10 cellular contexts compared by ENCODE assay signal in genomic region chr19:35596366-35596999, GRCh38. TPM values are rescaled to one million over a fixed set of nuclear protein-coding genes. Genes with fewer than 3 reads are reported as not detected.
DNase-seq lines count a peak whose midpoint lies in the region; ATAC-seq, FAIRE-seq and TF ChIP-seq lines count a peak whose summit lies in the region.
"Had no signal": no experiment of that assay in that cellular context is flagged by ENCODE, and none has a peak within 500 bp of the region (broad histone marks: within the 10 kb centered on the region; RNA-seq: fewer than 3 reads in every experiment).

No MANE protein-coding gene starts in this region.

- CTCF ChIA-PET in A549 (lab: Yijun Ruan, JAX): interaction anchor here (0.6 to 2.7 kb wide), 7 partner anchors 9 to 86 kb away, joined by 3 to 11 read pairs (median 5); partner anchors contain the start of gene PMIS2

- H3K9me3 ChIP-seq in A549: no peaks in the 10 kb centered on the region
- no peaks in the 10 kb centered on the region for H3K9me3 ChIP-seq in lower lobe of right lung

- FAIRE-seq in A549 (lab: Jason Lieb, UNC): peak; percentile 77

- POLR2A ChIA-PET in A549 (lab: Yijun Ruan, JAX): no interaction called here

- no peak overlapping the region for H3K4me2 ChIP-seq in A549

- H3K4me1 ChIP-seq in A549: no peaks in the 10 kb centered on the region
- no peaks in the 10 kb centered on the region for H3K4me1 ChIP-seq in lower lobe of right lung

- intact Hi-C loops in lower lobe of right lung (cut with DNase I): no loop called here

- H3K27me3 Mint-ChIP-seq in activated naive CD8-positive, alpha-beta T cell treated with anti-CD3 and anti-CD28 coated beads for 36 hours: peaks cover 20% of the 10 kb centered on the region

- TF ChIP-seq EP300 in A549 (IDR thresholded peaks at IDR 0.05): no peak

- H3K36me3 ChIP-seq in lower lobe of right lung: no peaks in the 10 kb centered on the region

- peak; percentile 73 to 82 for DNase-seq in A549 (ENCODE audit: low read depth in 1 of 2, low spot score in 1 of 2)
- DNase-seq in activated naive CD8-positive, alpha-beta T cell treated with anti-CD3 and anti-CD28 coated beads for 36 hours: peak; percentile 54
- DNase-seq in lower lobe of right lung: no peak
- DNase-seq in NCI-H774 (lab: John Stamatoyannopoulos, UW): no peak
- DNase-seq in NCI-H2081 (lab: John Stamatoyannopoulos, UW): no peak

- peaks cover 12% of the 10 kb centered on the region for H3K27me3 ChIP-seq in lower lobe of right lung (ENCODE audit: low read depth)

- H3K9me3 Mint-ChIP-seq in activated naive CD8-positive, alpha-beta T cell treated with anti-CD3 and anti-CD28 coated beads for 36 hours: no peaks in the 10 kb centered on the region

- H3K4me3 ChIP-seq in A549 (no peak overlapping the region), lower lobe of right lung (no peak overlapping the region)

- H3K27ac ChIP-seq in A549 (no peak overlapping the region), lower lobe of right lung (no peak overlapping the region)

- TF ChIP-seq POLR2A in A549 (IDR thresholded peaks at IDR 0.05; ENCODE audit: low read length): no peak

- no peaks in the 10 kb centered on the region for H3K36me3 Mint-ChIP-seq in activated naive CD8-positive, alpha-beta T cell treated with anti-CD3 and anti-CD28 coated beads for 36 hours

- TF ChIP-seq RAD21 in A549 (conservative IDR thresholded peaks at IDR 0.05 in 1 of 2, IDR thresholded peaks at IDR 0.05 in 1 of 2): no peak

- 40% methylated on average over 4 of the region's 4 CpGs for WGBS in A549 (ENCODE audit: missing lambda C conversion rate)

- peaks cover 6% of the 10 kb centered on the region for H3K4me1 Mint-ChIP-seq in activated naive CD8-positive, alpha-beta T cell treated with anti-CD3 and anti-CD28 coated beads for 36 hours

- ATAC-seq in A549 (peak; percentile 77 to 89; a peak in 5 of 6 replicates), GM18498 (IDR thresholded peaks at IDR 0.05; ENCODE audit: unreplicated experiment) (peak; percentile 74), HG03354 (IDR thresholded peaks at IDR 0.05; ENCODE audit: poor library complexity, severe bottlenecking, unreplicated experiment) (peak; percentile 63), lower lobe of right lung (no peak), HG03025 (IDR thresholded peaks at IDR 0.05; ENCODE audit: low FRiP score, unreplicated experiment) (no peak)

- H3K27ac Mint-ChIP-seq in activated naive CD8-positive, alpha-beta T cell treated with anti-CD3 and anti-CD28 coated beads for 36 hours: no peak overlapping the region

- TF ChIP-seq CTCF in A549 (IDR thresholded peaks at IDR 0.05) (no peak), lower lobe of right lung (IDR thresholded peaks at IDR 0.05) (no peak)

- H3K4me3 Mint-ChIP-seq in activated naive CD8-positive, alpha-beta T cell treated with anti-CD3 and anti-CD28 coated beads for 36 hours: no peak overlapping the region

TF ChIP-seq in A549, 52 proteins besides CTCF, POLR2A, EP300 and RAD21 (continues in another document):
- TF ChIP-seq MAZ (IDR thresholded peaks at IDR 0.05; ENCODE audit: borderline replicate concordance, low read depth, low read length) (no peak), KDM1A (IDR thresholded peaks at IDR 0.05; ENCODE audit: low read depth) (no peak), POLR2AphosphoS2 (conservative IDR thresholded peaks at IDR 0.05; ENCODE audit: low read length) (no peak), EHF (CRISPR knock-in tag; IDR thresholded peaks at IDR 0.05) (no peak), BHLHE40 (IDR thresholded peaks at IDR 0.05; ENCODE audit: low read depth, low read length) (no peak), HMGXB4 (CRISPR knock-in tag; IDR thresholded peaks at IDR 0.05; ENCODE audit: borderline replicate concordance) (no peak), ESRRA (IDR thresholded peaks at IDR 0.05; ENCODE audit: borderline replicate concordance, low read length) (no peak), BCL3 (IDR thresholded peaks at IDR 0.05) (no peak), CBX8 (IDR thresholded peaks at IDR 0.05) (no peak), E2F6 (IDR thresholded peaks at IDR 0.05; ENCODE audit: borderline replicate concordance, low read depth) (no peak), MYC (IDR thresholded peaks at IDR 0.05; ENCODE audit: borderline replicate concordance, low read length) (no peak), CHD2 (IDR thresholded peaks at IDR 0.05; ENCODE audit: low read length, partially characterized antibody) (no peak), KDM5A (IDR thresholded peaks at IDR 0.05) (no peak), HDAC2 (IDR thresholded peaks at IDR 0.05) (no peak), FOXS1 (CRISPR knock-in tag; IDR thresholded peaks at IDR 0.05) (no peak), SMC3 (IDR thresholded peaks at IDR 0.05) (no peak), FOSB (CRISPR knock-in tag; IDR thresholded peaks at IDR 0.05) (no peak), GATA3 (IDR thresholded peaks at IDR 0.05; ENCODE audit: borderline replicate concordance) (no peak), RCOR1 (IDR thresholded peaks at IDR 0.05; ENCODE audit: low read depth, low read length) (no peak)

RNA-seq across cellular contexts. Expression of gene PMIS2, which starts 10.5 kb away (rescaled TPM):
- polyA plus RNA-seq in A549 (2011; rRNA removed): not detected in 2 replicates
- not detected in 2 replicates for polyA plus RNA-seq in A549 (2012; cell fraction: cytosol; rRNA removed)
- polyA plus RNA-seq in A549 (2012; cell fraction: nucleus; rRNA removed): not detected in 2 replicates
- polyA plus RNA-seq in A549 (2017; fragmentation: RNase III; extraction: RNeasy Plus Mini Kit Qiagen cat#74134 plus additional on column Dnase treatment): not detected in 3 replicates
- polyA minus RNA-seq in A549 (2011; rRNA and poly(A)+ RNA removed): not detected in 2 replicates
- not detected for total RNA-seq in activated naive CD8-positive, alpha-beta T cell treated with anti-CD3 and anti-CD28 coated beads for 36 hours
- total RNA-seq in lower lobe of right lung: not detected
- total RNA-seq: dermis microvascular lymphatic vessel endothelial cell, mononuclear cell had no signal

RNA-seq across cellular contexts. Expression of gene HAUS5, which starts 16.1 kb away (rescaled TPM):
- 7.2 and 7.3 TPM in 2 replicates for polyA plus RNA-seq in A549 (2011; rRNA removed)
- 14.4 and 18.8 TPM in 2 replicates for polyA plus RNA-seq in A549 (2012; cell fraction: cytosol; rRNA removed)
- polyA plus RNA-seq in A549 (2012; cell fraction: nucleus; rRNA removed): 101 and 126 TPM in 2 replicates
- polyA plus RNA-seq in A549 (2017; fragmentation: RNase III; extraction: RNeasy Plus Mini Kit Qiagen cat#74134 plus additional on column Dnase treatment): 16.0 to 17.6 TPM (median 16.1 TPM) in 3 replicates
- polyA minus RNA-seq in A549 (2011; rRNA and poly(A)+ RNA removed): 3.8 and 6.6 TPM in 2 replicates
- total RNA-seq in activated naive CD8-positive, alpha-beta T cell treated with anti-CD3 and anti-CD28 coated beads for 36 hours: 10 to 100 TPM; 37.9 to 44.6 TPM
- 9.1 TPM for total RNA-seq in lower lobe of right lung

RNA-seq across cellular contexts. Expression of gene RBM42, which starts 32.4 kb away (rescaled TPM):
- 62.1 and 80.4 TPM in 2 replicates for polyA plus RNA-seq in A549 (2011; rRNA removed)
- 157 and 167 TPM in 2 replicates for polyA plus RNA-seq in A549 (2012; cell fraction: cytosol; rRNA removed)
- 190 and 224 TPM in 2 replicates for polyA plus RNA-seq in A549 (2012; cell fraction: nucleus; rRNA removed)
- 124 to 131 TPM (median 128 TPM) in 3 replicates for polyA plus RNA-seq in A549 (2017; fragmentation: RNase III; extraction: RNeasy Plus Mini Kit Qiagen cat#74134 plus additional on column Dnase treatment)
- polyA minus RNA-seq in A549 (2011; rRNA and poly(A)+ RNA removed): 43.4 and 65.1 TPM in 2 replicates
- total RNA-seq in activated naive CD8-positive, alpha-beta T cell treated with anti-CD3 and anti-CD28 coated beads for 36 hours: 10 to 100 TPM; 91.7 to 99.1 TPM
- total RNA-seq in lower lobe of right lung: 56.1 TPM

RNA-seq across cellular contexts. Expression of gene ATP4A, which starts 33.0 kb away (rescaled TPM):
- polyA plus RNA-seq in A549 (2011; rRNA removed): not detected in 2 replicates
- polyA plus RNA-seq in A549 (2012; cell fraction: cytosol; rRNA removed): 0.03 TPM in 1 of 2 replicates, not detected in the other
- 0.11 and 0.16 TPM in 2 replicates for polyA plus RNA-seq in A549 (2012; cell fraction: nucleus; rRNA removed)
- polyA plus RNA-seq in A549 (2017; fragmentation: RNase III; extraction: RNeasy Plus Mini Kit Qiagen cat#74134 plus additional on column Dnase treatment): 0.05 TPM in 1 of 3 replicates, not detected in the others
- not detected in 2 replicates for polyA minus RNA-seq in A549 (2011; rRNA and poly(A)+ RNA removed)
- total RNA-seq in activated naive CD8-positive, alpha-beta T cell treated with anti-CD3 and anti-CD28 coated beads for 36 hours: not detected
- total RNA-seq in lower lobe of right lung: not detected
- total RNA-seq: dermis microvascular lymphatic vessel endothelial cell, mononuclear cell had no signal

RNA-seq across cellular contexts. Expression of gene ETV2, which starts 45.1 kb away (rescaled TPM):
- polyA plus RNA-seq in A549 (2011; rRNA removed) (0.15 and 0.36 TPM in 2 replicates), A549 (2017; fragmentation: RNase III; extraction: RNeasy Plus Mini Kit Qiagen cat#74134 plus additional on column Dnase treatment) (1.1 to 1.3 TPM (median 1.1 TPM) in 3 replicates)
- 1.5 and 1.7 TPM in 2 replicates for polyA plus RNA-seq in A549 (2012; cell fraction: cytosol; rRNA removed)
- 1.1 and 2.0 TPM in 2 replicates for polyA plus RNA-seq in A549 (2012; cell fraction: nucleus; rRNA removed)
- not detected in 2 replicates for polyA minus RNA-seq in A549 (2011; rRNA and poly(A)+ RNA removed)
- 1 to 10 TPM; 1.5 to 2.3 TPM for total RNA-seq in activated naive CD8-positive, alpha-beta T cell treated with anti-CD3 and anti-CD28 coated beads for 36 hours
- 1.1 TPM for total RNA-seq in lower lobe of right lung
- total RNA-seq: mononuclear cell had no signal

Comparison
In these comparisons a context has a peak if more than half of its experiments do, and no peak if none do; other contexts are left out.
1. ATAC-seq: peak in A549 (2 of 2), GM18498 (single experiment) and HG03354 (single experiment); none in lower lobe of right lung (0 of 2) and HG03025 (single experiment).
2. DNase-seq: peak in A549 (2 of 2) and activated naive CD8-positive, alpha-beta T cell treated with anti-CD3 and anti-CD28 coated beads for 36 hours (single experiment); none in lower lobe of right lung (single experiment), NCI-H774 (single experiment) and NCI-H2081 (0 of 2).